ENCODE assay signal across 17 cellular contexts in the genomic region with DNA sequence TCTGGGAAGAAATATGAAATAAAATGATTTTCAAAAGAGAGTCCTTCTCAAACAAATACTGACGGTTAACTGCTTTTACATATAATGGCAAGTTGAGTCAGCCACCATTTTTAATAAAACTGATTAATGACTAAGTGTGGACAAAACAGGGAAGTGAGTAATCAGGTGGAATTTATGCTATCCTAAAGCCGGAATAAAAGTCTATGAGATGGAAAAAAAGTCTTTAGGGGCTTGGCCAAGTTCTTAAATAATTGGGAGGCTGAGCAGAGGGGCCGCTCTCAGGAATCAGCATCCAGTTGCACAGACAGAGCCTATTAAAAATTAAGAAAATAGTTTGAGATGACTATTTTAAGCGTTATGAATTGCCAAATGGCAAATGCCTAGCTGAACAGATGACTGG. TPM values are rescaled to one million over a fixed set of nuclear protein-coding genes. Genes with fewer than 3 reads are reported as not detected.
"Had no signal": no experiment of that assay in that cellular context is flagged by ENCODE, and none has a peak within 500 bp of the region (broad histone marks: within the 10 kb centered on the region; RNA-seq: fewer than 3 reads in every experiment).

No MANE protein-coding gene starts in this region.

- H3K36me3 ChIP-seq: colonic mucosa, esophagus squamous epithelium, lower lobe of right lung, tibial nerve, uterus had no signal

- H3K9me3 ChIP-seq: body of pancreas, colonic mucosa, esophagus squamous epithelium, lower lobe of right lung, tibial nerve, uterus had no signal

- ATAC-seq: body of pancreas; left colon; lower lobe of right lung; stimulated activated naive B cell treated with anti-CD40 and anti-IgM and Interleukin-4, amounts not matched to agents 10 μg/mL and 1 μg/mL and 100 μg/mL, for 72 hours had no signal

- H3K4me1 ChIP-seq: colonic mucosa had no signal

- H3K4me3 ChIP-seq: body of pancreas, colonic mucosa, esophagus squamous epithelium, lower lobe of right lung, tibial nerve, uterus had no signal

- DNase-seq: activated CD4-positive, alpha-beta T cell treated with anti-CD3 and anti-CD28 coated beads, Interleukin-2, amount 50 U/mL, for 48 hours; activated naive CD4-positive, alpha-beta T cell treated with anti-CD3 and anti-CD28 coated beads, Interleukin-2, amount 10 ng/mL, durations not matched to agents 7 days and 5 days; activated T-cell treated with anti-CD3 and anti-CD28 coated beads, Interleukin-2, amount 50 U/mL, for 1 hour; body of pancreas; central memory CD4-positive, alpha-beta T cell; colonic mucosa; esophagus squamous epithelium; foreskin melanocyte; head of caudate nucleus; left colon; lower lobe of right lung; stimulated activated CD4-positive, alpha-beta T cell treated with anti-CD3 and anti-CD28 coated beads, Interleukin-4, amount 100 ng/mL, for 1 hour; stimulated activated naive B cell treated with anti-CD40 and anti-IgM and Interleukin-4, amounts not matched to agents 10 μg/mL and 1 μg/mL and 100 μg/mL, for 72 hours; uterus had no signal

- H3K27me3 ChIP-seq: body of pancreas, colonic mucosa, esophagus squamous epithelium, tibial nerve, uterus had no signal

- H3K27ac ChIP-seq: body of pancreas, colonic mucosa, esophagus squamous epithelium, lower lobe of right lung, tibial nerve, VCaP had no signal

RNA-seq across cellular contexts. Expression of a gene that starts 58.6 kb away (rescaled TPM):
- total RNA-seq: myocyte had no signal
